8 cellular contexts compared by ENCODE assay signal in the genomic region with DNA sequence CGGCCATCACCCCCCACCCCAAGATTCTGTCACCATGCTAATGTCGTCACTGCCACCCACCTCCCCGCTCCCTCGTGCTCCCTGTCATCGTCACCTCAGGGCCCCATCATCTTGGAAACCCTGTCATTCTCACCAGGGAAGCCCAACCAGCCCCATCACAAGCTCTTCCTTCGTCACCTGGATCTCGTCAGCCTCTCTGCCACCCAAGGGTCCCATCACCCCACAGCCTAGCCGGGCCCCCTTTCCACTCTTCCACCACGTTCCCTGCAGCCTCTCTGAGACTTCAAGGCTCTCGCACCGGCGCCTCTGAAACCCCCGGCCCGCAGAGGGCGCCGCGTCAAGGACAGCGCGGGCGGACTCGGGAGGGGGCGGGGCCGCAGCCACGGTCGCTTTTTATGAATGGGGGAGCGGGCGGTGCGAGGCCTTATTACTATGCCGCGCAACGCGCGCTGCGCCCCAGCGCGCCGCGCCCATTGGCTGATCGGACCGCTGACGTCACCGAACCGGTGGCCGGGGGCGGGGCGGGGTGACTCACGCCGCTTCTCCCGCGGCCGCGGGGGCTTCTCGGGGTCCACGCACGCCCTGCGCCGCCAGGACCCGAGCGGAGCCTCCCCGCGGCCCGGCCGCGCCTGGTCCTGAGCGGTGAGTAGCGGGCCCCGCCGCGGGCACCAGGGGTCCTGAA. TPM values are rescaled to one million over a fixed set of nuclear protein-coding genes. Genes with fewer than 3 reads are reported as not detected.
DNase-seq lines count a peak whose midpoint lies in the region; ATAC-seq, FAIRE-seq and TF ChIP-seq lines count a peak whose summit lies in the region.

A gene with protein sequence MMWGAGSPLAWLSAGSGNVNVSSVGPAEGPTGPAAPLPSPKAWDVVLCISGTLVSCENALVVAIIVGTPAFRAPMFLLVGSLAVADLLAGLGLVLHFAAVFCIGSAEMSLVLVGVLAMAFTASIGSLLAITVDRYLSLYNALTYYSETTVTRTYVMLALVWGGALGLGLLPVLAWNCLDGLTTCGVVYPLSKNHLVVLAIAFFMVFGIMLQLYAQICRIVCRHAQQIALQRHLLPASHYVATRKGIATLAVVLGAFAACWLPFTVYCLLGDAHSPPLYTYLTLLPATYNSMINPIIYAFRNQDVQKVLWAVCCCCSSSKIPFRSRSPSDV (plus strand): TSS at position 527 of the 682 bp plus-strand sequence. CDS start 1,177 bp downstream, outside the sequence.

- H3K9me3 Mint-ChIP-seq in WTC11 = no peaks in the 10 kb centered on the region

- POLR2A ChIA-PET in WTC11 (lab: Charles Lee) = interaction anchor here (2.1 kb wide), 1 partner anchor 25 kb away, joined by 7 read pairs; a partner anchor contains a TSS

- CTCF ChIA-PET in WTC11 (lab: Charles Lee) = interaction anchor here (0.7 to 13.1 kb wide), 17 partner anchors 10 to 347 kb away, joined by 3 to 260 read pairs (median 8); a partner anchor contains a TSS

- peak within 1 kb of the TSS; percentile 95 for H3K27ac Mint-ChIP-seq in WTC11

- peak within 1 kb of the TSS; percentile 91 for H3K4me3 Mint-ChIP-seq in WTC11

- peak; percentile 69 for ATAC-seq in GM18520 (IDR thresholded peaks at IDR 0.05; ENCODE audit: unreplicated experiment)
- ATAC-seq in HG03108 (IDR thresholded peaks at IDR 0.05; ENCODE audit: unreplicated experiment) = peak; percentile 75
- peak; percentile 72 for ATAC-seq in WTC11

- 2 to 6% (median 2%) methylated on average over 26 to 69 of the region's 69 CpGs for WGBS in spleen, 5 donors

- H3K27me3 ChIP-seq in bronchial epithelial cell (ENCODE audit: control insufficient read depth, insufficient read depth, low read length) = no peaks in the 10 kb centered on the region
- H3K27me3 ChIP-seq in spleen (replicated peaks in 1 of 7) = peaks cover 0 to 13% (median 0%) of the 10 kb centered on the region in 7 donors

- no peaks in the 10 kb centered on the region for H3K9me3 ChIP-seq in spleen

- H3K27ac ChIP-seq in spleen = peak within 1 kb of the TSS in 2 of 8 donors; percentile 41 to 50

- FAIRE-seq in A204.1 (lab: Jason Lieb, UNC) = peak; percentile 35
- no peak for FAIRE-seq in bronchial epithelial cell (lab: Jason Lieb, UNC)

- H3K4me1 ChIP-seq in spleen = peaks cover 21 to 64% (median 42%) of the 10 kb centered on the region in 6 donors

- H3K36me3 ChIP-seq in bronchial epithelial cell (ENCODE audit: control insufficient read depth, insufficient read depth, low read length) = no peaks in the 10 kb centered on the region
- no peaks in the 10 kb centered on the region for H3K36me3 ChIP-seq in spleen

- intact Hi-C loops in spleen (cut with DNase I; ENCODE audit: low total_unique reads) = loop anchor here (2.0 to 5.0 kb wide), 2 partner anchors 35 to 91 kb away; no protein-coding TSS in a partner anchor

- H3K4me3 ChIP-seq in bronchial epithelial cell (ENCODE audit: low read depth, low read length) (peak within 1 kb of the TSS; percentile 45), spleen (peak within 1 kb of the TSS; percentile 28 to 73 (median 48))

- no peaks in the 10 kb centered on the region for H3K36me3 Mint-ChIP-seq in WTC11

- TF ChIP-seq POLR2A in spleen (IDR thresholded peaks at IDR 0.05) = no peak

- DNase-seq in NCI-H2227 (lab: John Stamatoyannopoulos, UW; ENCODE audit: unreplicated experiment) (peak; percentile 97), WTC11 (ENCODE audit: low spot score) (peak; percentile 96), bronchial epithelial cell (ENCODE audit: low read depth) (peak; percentile 67), inferior parietal cortex (ENCODE audit: extremely low spot score) (peak; percentile 79), spleen (peak; percentile 94)

- peaks cover 4% of the 10 kb centered on the region for H3K27me3 Mint-ChIP-seq in WTC11 (ENCODE audit: low read depth)

- peaks cover 24% of the 10 kb centered on the region for H3K4me1 Mint-ChIP-seq in WTC11

- TF ChIP-seq CTCF in WTC11 (IDR thresholded peaks at IDR 0.05) (peak; percentile 20; the same call in 1 of the 2 replicates), bronchial epithelial cell (IDR thresholded peaks at IDR 0.05; ENCODE audit: insufficient read depth, low read length, severe bottlenecking) (peak; percentile 68), spleen (IDR thresholded peaks at IDR 0.05 in 8 of 11, conservative IDR thresholded peaks at IDR 0.05 in 3 of 11) (peak; percentile 19 to 68 (median 54))

TF ChIP-seq in WTC11, 78 proteins besides CTCF, POLR2A, EP300 and RAD21 (continues in another document):
- TF ChIP-seq SOX15 (CRISPR knock-in tag; IDR thresholded peaks at IDR 0.05) (no peak), NR1H2 (CRISPR knock-in tag; IDR thresholded peaks at IDR 0.05) (no peak), MXD4 (CRISPR knock-in tag; IDR thresholded peaks at IDR 0.05; ENCODE audit: borderline replicate concordance) (no peak), SMAD4 (CRISPR knock-in tag; IDR thresholded peaks at IDR 0.05) (no peak), ZNF121 (CRISPR knock-in tag; IDR thresholded peaks at IDR 0.05) (no peak), MYBL2 (CRISPR knock-in tag; IDR thresholded peaks at IDR 0.05) (no peak; the same call in 1 of the 2 replicates), NR3C1 (CRISPR knock-in tag; conservative IDR thresholded peaks at IDR 0.05; ENCODE audit: low read depth) (no peak), ZNF263 (CRISPR knock-in tag; IDR thresholded peaks at IDR 0.05; ENCODE audit: low read depth) (no peak), RELA (CRISPR knock-in tag; IDR thresholded peaks at IDR 0.05; ENCODE audit: borderline replicate concordance) (no peak)
- TF ChIP-seq, protein P1, sequence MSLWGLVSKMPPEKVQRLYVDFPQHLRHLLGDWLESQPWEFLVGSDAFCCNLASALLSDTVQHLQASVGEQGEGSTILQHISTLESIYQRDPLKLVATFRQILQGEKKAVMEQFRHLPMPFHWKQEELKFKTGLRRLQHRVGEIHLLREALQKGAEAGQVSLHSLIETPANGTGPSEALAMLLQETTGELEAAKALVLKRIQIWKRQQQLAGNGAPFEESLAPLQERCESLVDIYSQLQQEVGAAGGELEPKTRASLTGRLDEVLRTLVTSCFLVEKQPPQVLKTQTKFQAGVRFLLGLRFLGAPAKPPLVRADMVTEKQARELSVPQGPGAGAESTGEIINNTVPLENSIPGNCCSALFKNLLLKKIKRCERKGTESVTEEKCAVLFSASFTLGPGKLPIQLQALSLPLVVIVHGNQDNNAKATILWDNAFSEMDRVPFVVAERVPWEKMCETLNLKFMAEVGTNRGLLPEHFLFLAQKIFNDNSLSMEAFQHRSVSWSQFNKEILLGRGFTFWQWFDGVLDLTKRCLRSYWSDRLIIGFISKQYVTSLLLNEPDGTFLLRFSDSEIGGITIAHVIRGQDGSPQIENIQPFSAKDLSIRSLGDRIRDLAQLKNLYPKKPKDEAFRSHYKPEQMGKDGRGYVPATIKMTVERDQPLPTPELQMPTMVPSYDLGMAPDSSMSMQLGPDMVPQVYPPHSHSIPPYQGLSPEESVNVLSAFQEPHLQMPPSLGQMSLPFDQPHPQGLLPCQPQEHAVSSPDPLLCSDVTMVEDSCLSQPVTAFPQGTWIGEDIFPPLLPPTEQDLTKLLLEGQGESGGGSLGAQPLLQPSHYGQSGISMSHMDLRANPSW (CRISPR knock-in tag; conservative IDR thresholded peaks at IDR 0.05; ENCODE audit: low read depth) = no peak
- TF ChIP-seq, protein P2, sequence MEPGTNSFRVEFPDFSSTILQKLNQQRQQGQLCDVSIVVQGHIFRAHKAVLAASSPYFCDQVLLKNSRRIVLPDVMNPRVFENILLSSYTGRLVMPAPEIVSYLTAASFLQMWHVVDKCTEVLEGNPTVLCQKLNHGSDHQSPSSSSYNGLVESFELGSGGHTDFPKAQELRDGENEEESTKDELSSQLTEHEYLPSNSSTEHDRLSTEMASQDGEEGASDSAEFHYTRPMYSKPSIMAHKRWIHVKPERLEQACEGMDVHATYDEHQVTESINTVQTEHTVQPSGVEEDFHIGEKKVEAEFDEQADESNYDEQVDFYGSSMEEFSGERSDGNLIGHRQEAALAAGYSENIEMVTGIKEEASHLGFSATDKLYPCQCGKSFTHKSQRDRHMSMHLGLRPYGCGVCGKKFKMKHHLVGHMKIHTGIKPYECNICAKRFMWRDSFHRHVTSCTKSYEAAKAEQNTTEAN (CRISPR knock-in tag; IDR thresholded peaks at IDR 0.05) = 0 out of 2 replicates have a peak, but pooled peaks have one; percentile 22
- TF ChIP-seq, protein P3, sequence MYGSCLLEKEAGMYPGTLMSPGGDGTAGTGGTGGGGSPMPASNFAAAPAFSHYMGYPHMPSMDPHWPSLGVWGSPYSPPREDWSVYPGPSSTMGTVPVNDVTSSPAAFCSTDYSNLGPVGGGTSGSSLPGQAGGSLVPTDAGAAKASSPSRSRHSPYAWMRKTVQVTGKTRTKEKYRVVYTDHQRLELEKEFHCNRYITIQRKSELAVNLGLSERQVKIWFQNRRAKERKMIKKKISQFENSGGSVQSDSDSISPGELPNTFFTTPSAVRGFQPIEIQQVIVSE (CRISPR knock-in tag; IDR thresholded peaks at IDR 0.05; ENCODE audit: borderline replicate concordance) = no peak
- TF ChIP-seq, protein P4, sequence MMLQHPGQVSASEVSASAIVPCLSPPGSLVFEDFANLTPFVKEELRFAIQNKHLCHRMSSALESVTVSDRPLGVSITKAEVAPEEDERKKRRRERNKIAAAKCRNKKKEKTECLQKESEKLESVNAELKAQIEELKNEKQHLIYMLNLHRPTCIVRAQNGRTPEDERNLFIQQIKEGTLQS (CRISPR knock-in tag; conservative IDR thresholded peaks at IDR 0.05) = no peak

RNA-seq across cellular contexts. Expression of the gene that starts here (rescaled TPM):
- 7.8 to 12.4 TPM (median 7.8 TPM) in 3 replicates for total RNA-seq in WTC11 (2021)
- total RNA-seq in bronchial epithelial cell = not detected in 2 replicates
- under 1 TPM in 3 of 7 donors, not detected in 4; 0.17 to 0.40 (median 0.28) TPM for total RNA-seq in spleen
- under 1 TPM; 0.05 to 0.15 (median 0.10) TPM for polyA plus RNA-seq in spleen

Comparison
In these comparisons a context has a peak if more than half of its experiments do, and no peak if none do; other contexts are left out.
1. Peak in DNase-seq and H3K4me3 ChIP-seq in bronchial epithelial cell; RNA of the gene not detected or under 1 TPM.
2. Peak in DNase-seq and H3K4me3 ChIP-seq in spleen; RNA of the gene not detected or under 1 TPM.